Comparison of ENCODE assay signal across 23 cellular contexts in the genomic region with DNA sequence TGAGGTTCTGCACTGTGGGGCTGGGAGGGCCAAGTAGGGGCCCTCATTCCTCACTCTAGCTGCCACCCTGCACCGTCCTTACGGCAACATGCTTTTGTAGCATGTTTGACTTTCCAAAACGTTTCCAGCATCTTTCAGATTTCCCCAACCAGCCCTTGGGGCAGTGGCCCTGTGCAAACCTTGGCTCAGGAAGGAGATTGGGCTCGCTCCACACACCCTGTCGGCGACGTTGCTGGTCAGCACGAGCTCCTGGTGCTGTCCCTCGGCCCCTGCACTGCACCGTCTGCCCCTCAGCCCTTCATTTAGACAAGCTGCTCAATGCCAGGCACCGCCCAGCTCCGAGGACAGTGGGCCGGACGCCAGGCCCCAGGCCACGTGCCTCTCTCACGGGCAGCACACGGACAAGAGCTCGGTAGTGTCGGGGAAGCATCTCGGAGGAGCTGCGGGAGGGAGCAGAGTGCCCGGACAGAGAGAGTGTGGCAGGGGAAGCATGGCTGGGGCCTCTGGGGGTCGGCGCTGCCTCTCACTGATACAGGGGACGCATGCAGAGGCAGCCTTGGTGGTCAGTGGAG. TPM values are rescaled to one million over a fixed set of nuclear protein-coding genes. Genes with fewer than 3 reads are reported as not detected.
DNase-seq lines count a peak whose midpoint lies in the region; ATAC-seq and TF ChIP-seq lines count a peak whose summit lies in the region.
"Had no signal": no experiment of that assay in that cellular context is flagged by ENCODE, and none has a peak within 500 bp of the region (broad histone marks: within the 10 kb centered on the region; RNA-seq: fewer than 3 reads in every experiment).

No MANE protein-coding gene starts in this region.

- peaks cover 75 to 99% (median 96%) of the 10 kb centered on the region in 9 donors for H3K4me1 ChIP-seq in heart right ventricle
- H3K4me1 ChIP-seq in tibial artery, result peaks cover 5 to 89% (median 53%) of the 10 kb centered on the region in 4 donors
- peaks cover 29% of the 10 kb centered on the region for H3K4me1 ChIP-seq in vagina

- CTCF ChIA-PET in WTC11 (lab: Charles Lee), result interaction anchor here (1.0 to 5.1 kb wide), 6 partner anchors 11 to 61 kb away, joined by 3 to 59 read pairs (median 4); no protein-coding TSS in a partner anchor

- H3K36me3 ChIP-seq in heart right ventricle, result peaks cover 0 to 63% (median 5%) of the 10 kb centered on the region in 9 donors
- peaks cover 29 to 71% (median 67%) of the 10 kb centered on the region in 3 donors for H3K36me3 ChIP-seq in tibial artery
- H3K36me3 ChIP-seq in vagina, result peaks cover 0 to 4% of the 10 kb centered on the region in 2 donors
- H3K36me3 ChIP-seq: brain microvascular endothelial cell had no signal

- POLR2A ChIA-PET in WTC11 (lab: Charles Lee), result no interaction called here

- no peak for ATAC-seq in WTC11
- no peak for ATAC-seq in heart right ventricle
- no peak for ATAC-seq in HG02623 (IDR thresholded peaks at IDR 0.05; ENCODE audit: unreplicated experiment)
- ATAC-seq: activated CD8-positive, alpha-beta T cell treated with anti-CD3 and anti-CD28 coated beads, Interleukin-2, amount 10 ng/mL, durations not matched to agents 7 days and 5 days; activated T-cell treated with anti-CD3 and anti-CD28 coated beads, Interleukin-2, amount 50 U/mL, for 72 hours; esophagus mucosa had no signal

- H3K27me3 Mint-ChIP-seq in WTC11 (ENCODE audit: low read depth), result peaks cover 2% of the 10 kb centered on the region; the same call in 1 of the 2 replicates
- H3K27me3 Mint-ChIP-seq in neural crest cell (ENCODE audit: low read depth), result no peaks in the 10 kb centered on the region
- peaks cover 20% of the 10 kb centered on the region for H3K27me3 Mint-ChIP-seq in endothelial cell (ENCODE audit: unreplicated experiment)

- H3K27ac Mint-ChIP-seq in WTC11, result peak overlapping the region; percentile 8
- peak overlapping the region; percentile 97 for H3K27ac Mint-ChIP-seq in neural crest cell (ENCODE audit: unreplicated experiment)
- H3K27ac Mint-ChIP-seq in endothelial cell (ENCODE audit: unreplicated experiment), result no peak overlapping the region
- H3K27ac Mint-ChIP-seq: activated CD8-positive, alpha-beta T cell treated with anti-CD3 and anti-CD28 coated beads, Interleukin-2, amount 10 ng/mL, durations not matched to agents 7 days and 5 days; activated T-cell treated with anti-CD3 and anti-CD28 coated beads, Interleukin-2, amount 50 U/mL, for 72 hours had no signal

- TF ChIP-seq POLR2A in vagina (IDR thresholded peaks at IDR 0.05), result no peak

- DNase-seq in WTC11 (ENCODE audit: low spot score) (no peak), heart right ventricle (peak in 1 of 2 donors; percentile 19), neural crest cell (ENCODE audit: low read depth, low spot score) (no peak), tibial artery (no peak), vagina (ENCODE audit: extremely low spot score in 2 of 2) (no peak), T-helper 1 cell (no peak), endothelial cell (ENCODE audit: low spot score) (no peak)
- DNase-seq: activated CD4-positive, CD25-positive, alpha-beta regulatory T cell; activated CD8-positive, alpha-beta T cell treated with anti-CD3 and anti-CD28 coated beads, Interleukin-2, amount 10 ng/mL, durations not matched to agents 7 days and 5 days; activated T-cell treated with anti-CD3 and anti-CD28 coated beads, Interleukin-2, amount 50 U/mL, for 72 hours; brain microvascular endothelial cell; glutamatergic neuron; Kasumi-1; NCI-H1092 treated with DMSO at 0.1 percent for 48 hours; NCI-H2107; NCI-H526; stimulated activated CD4-positive, alpha-beta T cell treated with anti-CD3 and anti-CD28 coated beads, Interleukin-15, amount 100 ng/mL, for 24 hours; stimulated activated naive CD4-positive, alpha-beta T cell had no signal

- H3K9me3 ChIP-seq in heart right ventricle, result no peaks in the 10 kb centered on the region
- no peaks in the 10 kb centered on the region for H3K9me3 ChIP-seq in tibial artery
- H3K9me3 ChIP-seq in vagina, result no peaks in the 10 kb centered on the region

- H3K9me3 Mint-ChIP-seq in WTC11 (no peaks in the 10 kb centered on the region), neural crest cell (no peaks in the 10 kb centered on the region), endothelial cell (ENCODE audit: unreplicated experiment) (no peaks in the 10 kb centered on the region)
- H3K9me3 Mint-ChIP-seq: activated T-cell treated with anti-CD3 and anti-CD28 coated beads, Interleukin-2, amount 50 U/mL, for 72 hours had no signal

- H3K27me3 ChIP-seq in heart right ventricle (no peaks in the 10 kb centered on the region), tibial artery (no peaks in the 10 kb centered on the region), vagina (no peaks in the 10 kb centered on the region)
- H3K27me3 ChIP-seq: brain microvascular endothelial cell had no signal

- peak overlapping the region; percentile 28 to 95 (median 84) for H3K27ac ChIP-seq in heart right ventricle
- peak overlapping the region; percentile 62 to 63 for H3K27ac ChIP-seq in tibial artery
- no peak overlapping the region for H3K27ac ChIP-seq in vagina
- H3K27ac ChIP-seq: brain microvascular endothelial cell had no signal

- H3K4me1 Mint-ChIP-seq in WTC11, result peaks cover 4% of the 10 kb centered on the region
- H3K4me1 Mint-ChIP-seq in neural crest cell, result peaks cover 37% of the 10 kb centered on the region
- H3K4me1 Mint-ChIP-seq in endothelial cell (ENCODE audit: unreplicated experiment), result peaks cover 10% of the 10 kb centered on the region

- TF ChIP-seq CTCF in WTC11 (IDR thresholded peaks at IDR 0.05), result no peak
- no peak for TF ChIP-seq CTCF in heart right ventricle (IDR thresholded peaks at IDR 0.05)
- no peak for TF ChIP-seq CTCF in neural crest cell (conservative IDR thresholded peaks at IDR 0.05)
- TF ChIP-seq CTCF in tibial artery (IDR thresholded peaks at IDR 0.05), result no peak
- TF ChIP-seq CTCF in vagina (IDR thresholded peaks at IDR 0.05), result no peak
- no peak for TF ChIP-seq CTCF in endothelial cell (IDR thresholded peaks at IDR 0.05; ENCODE audit: unreplicated experiment)

- WGBS in heart right ventricle, 2 donors, result 42 to 53% methylated on average over 25 of the region's 25 CpGs

- H3K36me3 Mint-ChIP-seq in WTC11 (no peaks in the 10 kb centered on the region), neural crest cell (ENCODE audit: low read depth) (no peaks in the 10 kb centered on the region), endothelial cell (ENCODE audit: low read depth, unreplicated experiment) (no peaks in the 10 kb centered on the region)

- H3K4me3 Mint-ChIP-seq in WTC11, result no peak overlapping the region
- no peak overlapping the region for H3K4me3 Mint-ChIP-seq in neural crest cell
- no peak overlapping the region for H3K4me3 Mint-ChIP-seq in endothelial cell (ENCODE audit: unreplicated experiment)
- H3K4me3 Mint-ChIP-seq: activated CD8-positive, alpha-beta T cell treated with anti-CD3 and anti-CD28 coated beads, Interleukin-2, amount 10 ng/mL, durations not matched to agents 7 days and 5 days; activated T-cell treated with anti-CD3 and anti-CD28 coated beads, Interleukin-2, amount 50 U/mL, for 72 hours had no signal

- intact Hi-C loops in heart right ventricle (cut with DNase I) (loop anchor here in 1 of 10 donors (2.0 kb wide), 1 partner anchor 22 kb away; a partner anchor contains a TSS), tibial artery (cut with DNase I; ENCODE audit: low total_unique reads) (loop anchor here (2.0 to 5.0 kb wide), 2 partner anchors 22 to 131 kb away; a partner anchor contains a TSS), vagina (cut with DNase I) (loop anchor here (5.0 kb wide), 1 partner anchor 146 kb away; no protein-coding TSS in a partner anchor)

- H3K4me3 ChIP-seq in heart right ventricle (no peak overlapping the region), tibial artery (no peak overlapping the region), vagina (no peak overlapping the region)

TF ChIP-seq in WTC11, 78 proteins besides CTCF, POLR2A, EP300 and RAD21 (continues in another document):
- TF ChIP-seq ESRRA (CRISPR knock-in tag; IDR thresholded peaks at IDR 0.05; ENCODE audit: borderline replicate concordance) (no peak), NFYB (CRISPR knock-in tag; conservative IDR thresholded peaks at IDR 0.05; ENCODE audit: low read depth) (no peak), RORB (CRISPR knock-in tag; IDR thresholded peaks at IDR 0.05) (no peak), ZNF232 (CRISPR knock-in tag; IDR thresholded peaks at IDR 0.05) (no peak)
- TF ChIP-seq, protein P1, sequence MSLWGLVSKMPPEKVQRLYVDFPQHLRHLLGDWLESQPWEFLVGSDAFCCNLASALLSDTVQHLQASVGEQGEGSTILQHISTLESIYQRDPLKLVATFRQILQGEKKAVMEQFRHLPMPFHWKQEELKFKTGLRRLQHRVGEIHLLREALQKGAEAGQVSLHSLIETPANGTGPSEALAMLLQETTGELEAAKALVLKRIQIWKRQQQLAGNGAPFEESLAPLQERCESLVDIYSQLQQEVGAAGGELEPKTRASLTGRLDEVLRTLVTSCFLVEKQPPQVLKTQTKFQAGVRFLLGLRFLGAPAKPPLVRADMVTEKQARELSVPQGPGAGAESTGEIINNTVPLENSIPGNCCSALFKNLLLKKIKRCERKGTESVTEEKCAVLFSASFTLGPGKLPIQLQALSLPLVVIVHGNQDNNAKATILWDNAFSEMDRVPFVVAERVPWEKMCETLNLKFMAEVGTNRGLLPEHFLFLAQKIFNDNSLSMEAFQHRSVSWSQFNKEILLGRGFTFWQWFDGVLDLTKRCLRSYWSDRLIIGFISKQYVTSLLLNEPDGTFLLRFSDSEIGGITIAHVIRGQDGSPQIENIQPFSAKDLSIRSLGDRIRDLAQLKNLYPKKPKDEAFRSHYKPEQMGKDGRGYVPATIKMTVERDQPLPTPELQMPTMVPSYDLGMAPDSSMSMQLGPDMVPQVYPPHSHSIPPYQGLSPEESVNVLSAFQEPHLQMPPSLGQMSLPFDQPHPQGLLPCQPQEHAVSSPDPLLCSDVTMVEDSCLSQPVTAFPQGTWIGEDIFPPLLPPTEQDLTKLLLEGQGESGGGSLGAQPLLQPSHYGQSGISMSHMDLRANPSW (CRISPR knock-in tag; conservative IDR thresholded peaks at IDR 0.05; ENCODE audit: low read depth), result no peak

RNA-seq across cellular contexts. Expression of a gene that starts 6.9 kb away (rescaled TPM):
- not detected in 3 replicates for total RNA-seq in WTC11 (2021)
- under 1 TPM in 6 of 10 donors, not detected in 4; 0.22 to 0.59 (median 0.46) TPM for total RNA-seq in heart right ventricle
- polyA plus RNA-seq in heart right ventricle, result 10 to 100 TPM in 1 of 2 donors, under 1 TPM in 1; 0.28 to 16.5 TPM
- 6.4 and 7.7 TPM in 2 replicates for total RNA-seq in neural crest cell
- not detected for total RNA-seq in vagina
- 0.15 TPM for total RNA-seq in endothelial cell (ENCODE audit: unreplicated experiment)
- total RNA-seq: activated CD8-positive, alpha-beta T cell treated with anti-CD3 and anti-CD28 coated beads, Interleukin-2, amount 10 ng/mL, durations not matched to agents 7 days and 5 days; activated T-cell treated with anti-CD3 and anti-CD28 coated beads, Interleukin-2, amount 50 U/mL, for 72 hours; esophagus mucosa; lung microvascular endothelial cell; T-helper 2 cell treated with Interferon-gamma antibody and Interleukin-4, amounts not matched to agents 100 ng/mL and 5 ng/mL, for 36 hours had no signal
- polyA plus RNA-seq: neural cell had no signal

RNA-seq across cellular contexts. Expression of a gene that starts 22.5 kb away (rescaled TPM):
- total RNA-seq in WTC11 (2021), result 1.9 to 2.5 TPM (median 2.4 TPM) in 3 replicates
- total RNA-seq in heart right ventricle, result 100 to 1,000 TPM; 150 to 285 (median 160) TPM
- 100 to 1,000 TPM; 148 to 687 TPM for polyA plus RNA-seq in heart right ventricle
- 7.6 and 8.8 TPM in 2 replicates for total RNA-seq in neural crest cell
- 44.2 TPM for total RNA-seq in vagina
- 3.8 TPM for total RNA-seq in endothelial cell (ENCODE audit: unreplicated experiment)
- polyA plus RNA-seq: neural cell had no signal

RNA-seq across cellular contexts. Expression of a gene that starts 48.4 kb away (rescaled TPM):
- 9.2 to 10.5 TPM (median 9.8 TPM) in 3 replicates for total RNA-seq in WTC11 (2021)
- total RNA-seq in heart right ventricle, result 1 to 10 TPM; 2.2 to 4.0 (median 3.4) TPM
- polyA plus RNA-seq in heart right ventricle, result 1 to 10 TPM; 2.8 to 5.6 TPM
- total RNA-seq in neural crest cell, result 18.8 TPM in 2 replicates
- 3.7 TPM for total RNA-seq in vagina
- 4.9 TPM for total RNA-seq in endothelial cell (ENCODE audit: unreplicated experiment)
